In the genomic region with DNA sequence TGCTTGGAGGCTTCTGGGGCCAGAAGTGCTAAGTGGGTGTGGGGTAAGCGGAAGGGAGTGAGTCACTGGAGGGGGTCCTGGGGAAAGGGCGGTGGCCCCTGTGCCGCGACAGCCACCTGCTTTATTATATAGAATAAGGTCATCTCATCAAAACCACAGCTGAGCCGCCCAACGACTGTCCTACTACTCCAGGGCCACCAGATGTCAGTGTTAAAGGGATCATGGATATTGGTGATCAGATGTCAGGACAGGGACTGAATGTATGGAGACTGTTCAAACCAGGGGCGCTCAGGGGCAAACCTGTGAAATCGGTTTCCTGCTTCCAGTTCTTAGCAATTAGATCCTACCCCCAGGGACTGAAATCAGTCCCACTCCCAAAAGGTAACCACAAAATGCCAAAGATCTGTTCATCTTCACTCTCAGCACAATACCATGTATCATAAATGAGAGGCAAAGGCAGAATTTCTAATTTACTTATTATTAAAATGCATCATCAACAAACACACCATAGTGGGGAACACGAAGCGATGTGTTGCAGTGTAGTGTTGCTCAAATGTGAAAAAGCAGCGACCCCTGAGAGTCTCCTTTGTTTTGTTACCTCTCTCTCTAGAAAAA, we compare ENCODE assay signal across 9 cellular contexts. TPM values are rescaled to one million over a fixed set of nuclear protein-coding genes. Genes with fewer than 3 reads are reported as not detected.
DNase-seq lines count a peak whose midpoint lies in the region; FAIRE-seq and TF ChIP-seq lines count a peak whose summit lies in the region.
"Had no signal": no experiment of that assay in that cellular context is flagged by ENCODE, and none has a peak within 500 bp of the region (broad histone marks: within the 10 kb centered on the region; RNA-seq: fewer than 3 reads in every experiment).

No MANE protein-coding gene starts in this region.

- H2BK12ac ChIP-seq in neuronal stem cell (ENCODE audit: low read length), result no peak overlapping the region

- no peak overlapping the region for H3K4me2 ChIP-seq in neuronal stem cell (ENCODE audit: insufficient read depth, low read length, poor library complexity, severe bottlenecking)

- peaks cover 2 to 6% of the 10 kb centered on the region in 2 donors for H3K36me3 ChIP-seq in neuronal stem cell (replicated peaks in 1 of 2; ENCODE audit: control insufficient read depth in 2 of 2, insufficient read depth in 2 of 2, low read length in 2 of 2)

- peaks cover 0 to 6% of the 10 kb centered on the region in 2 donors for H3K4me1 ChIP-seq in neuronal stem cell (ENCODE audit: control insufficient read depth in 2 of 2, insufficient read depth in 1 of 2, low read depth in 1 of 2, low read length in 2 of 2)

- no peak overlapping the region for H3K18ac ChIP-seq in neuronal stem cell (ENCODE audit: low read length)

- no CpG with 5 or more reads among the region's 11 CpGs for WGBS in neuronal stem cell (ENCODE audit: extremely low coverage in 2 of 2, insufficient read length in 2 of 2, insufficient replicate concordance in 1 of 2), 2 donors

- H2BK15ac ChIP-seq in neuronal stem cell (ENCODE audit: low read length), result no peak overlapping the region

- no peak overlapping the region for H4K91ac ChIP-seq in neuronal stem cell (ENCODE audit: low read depth, low read length, poor library complexity)

- peak; percentile 61 for TF ChIP-seq CTCF in epithelial cell of proximal tubule (conservative IDR thresholded peaks at IDR 0.05; ENCODE audit: low read depth, low read length)

- H2AK5ac ChIP-seq in neuronal stem cell (ENCODE audit: low read depth, low read length), result no peak overlapping the region

- no peak overlapping the region for H3K23ac ChIP-seq in neuronal stem cell (ENCODE audit: low read depth, low read length, poor library complexity)

- H3K4ac ChIP-seq in neuronal stem cell (ENCODE audit: low read length), result no peak overlapping the region

- FAIRE-seq in HTR-8/SVneo (lab: Jason Lieb, UNC), result no peak

- H3K14ac ChIP-seq in neuronal stem cell (ENCODE audit: low read length), result no peak overlapping the region

- H2AFZ ChIP-seq in neuronal stem cell (ENCODE audit: low read length), result no peak overlapping the region

- DNase-seq in NCI-H2081 (lab: John Stamatoyannopoulos, UW) (peak; percentile 11 to 32), NCI-H2081 treated with DMSO at 0.1 percent for 48 hours (lab: John Stamatoyannopoulos, UW) (no peak), HTR-8/SVneo (ENCODE audit: insufficient read length, low spot score) (peak; percentile 62), RPMI8226 (peak; percentile 44), epithelial cell of proximal tubule (ENCODE audit: low read depth) (no peak), neuronal stem cell (ENCODE audit: low spot score) (peak; percentile 36), NCI-H1436 (lab: John Stamatoyannopoulos, UW) (no peak), cerebellum (ENCODE audit: low spot score) (no peak)

- H4K8ac ChIP-seq in neuronal stem cell (ENCODE audit: low read depth, low read length), result no peak overlapping the region

- no peaks in the 10 kb centered on the region for H3K9me3 ChIP-seq in neuronal stem cell (replicated peaks in 1 of 2; ENCODE audit: control insufficient read depth in 2 of 2, insufficient read depth in 1 of 2, low read depth in 1 of 2, low read length in 2 of 2)

- H3K27ac ChIP-seq in neuronal stem cell (replicated peaks; ENCODE audit: low read length), result no peak overlapping the region
- H3K27ac ChIP-seq: skin epidermis had no signal

- H3K9ac ChIP-seq in neuronal stem cell (ENCODE audit: low read depth, low read length, poor library complexity), result no peak overlapping the region

- H3K4me3 ChIP-seq in epithelial cell of proximal tubule (ENCODE audit: low read depth, low read length) (no peak overlapping the region), neuronal stem cell (ENCODE audit: low read length in 2 of 2) (no peak overlapping the region)
- H3K4me3 ChIP-seq: skin epidermis had no signal

- H2BK5ac ChIP-seq in neuronal stem cell (ENCODE audit: low read length), result no peak overlapping the region

- no peaks in the 10 kb centered on the region for H3K27me3 ChIP-seq in neuronal stem cell (ENCODE audit: control insufficient read depth in 3 of 3, insufficient read depth in 3 of 3, low read depth in 1 of 3, low read length in 3 of 3)

- no peaks in the 10 kb centered on the region for H3K79me1 ChIP-seq in neuronal stem cell (ENCODE audit: low read depth, low read length)

- no peak overlapping the region for H2BK120ac ChIP-seq in neuronal stem cell (ENCODE audit: low read depth, low read length)

RNA-seq across cellular contexts. Expression of gene ARL11, which starts 24.5 kb away (rescaled TPM):
- 0.06 and 0.07 TPM in 2 replicates for total RNA-seq in epithelial cell of proximal tubule
- polyA plus RNA-seq in neuronal stem cell (2013, experiment 1 of 2), result 0.04 TPM
- polyA plus RNA-seq in neuronal stem cell (2013, experiment 2 of 2), result 0.10 TPM
- total RNA-seq in cerebellum, result 0.18 TPM

RNA-seq across cellular contexts. Expression of gene EBPL, which starts 38.5 kb away (rescaled TPM):
- total RNA-seq in epithelial cell of proximal tubule (78.0 and 95.1 TPM in 2 replicates), cerebellum (24.6 TPM)
- polyA plus RNA-seq in neuronal stem cell (2013, experiment 1 of 2), result 98.6 TPM
- 101 TPM for polyA plus RNA-seq in neuronal stem cell (2013, experiment 2 of 2)

Comparison
In these comparisons a context has a peak if more than half of its experiments do, and no peak if none do; other contexts are left out.
1. DNase-seq: peak in NCI-H2081 (2 of 2), HTR-8/SVneo (single experiment), RPMI8226 (single experiment) and neuronal stem cell (single experiment); none in NCI-H2081 treated with DMSO at 0.1 percent for 48 hours (single experiment), epithelial cell of proximal tubule (single experiment), NCI-H1436 (single experiment) and cerebellum (single experiment).